13 cellular contexts compared by ENCODE assay signal in the genomic region with DNA sequence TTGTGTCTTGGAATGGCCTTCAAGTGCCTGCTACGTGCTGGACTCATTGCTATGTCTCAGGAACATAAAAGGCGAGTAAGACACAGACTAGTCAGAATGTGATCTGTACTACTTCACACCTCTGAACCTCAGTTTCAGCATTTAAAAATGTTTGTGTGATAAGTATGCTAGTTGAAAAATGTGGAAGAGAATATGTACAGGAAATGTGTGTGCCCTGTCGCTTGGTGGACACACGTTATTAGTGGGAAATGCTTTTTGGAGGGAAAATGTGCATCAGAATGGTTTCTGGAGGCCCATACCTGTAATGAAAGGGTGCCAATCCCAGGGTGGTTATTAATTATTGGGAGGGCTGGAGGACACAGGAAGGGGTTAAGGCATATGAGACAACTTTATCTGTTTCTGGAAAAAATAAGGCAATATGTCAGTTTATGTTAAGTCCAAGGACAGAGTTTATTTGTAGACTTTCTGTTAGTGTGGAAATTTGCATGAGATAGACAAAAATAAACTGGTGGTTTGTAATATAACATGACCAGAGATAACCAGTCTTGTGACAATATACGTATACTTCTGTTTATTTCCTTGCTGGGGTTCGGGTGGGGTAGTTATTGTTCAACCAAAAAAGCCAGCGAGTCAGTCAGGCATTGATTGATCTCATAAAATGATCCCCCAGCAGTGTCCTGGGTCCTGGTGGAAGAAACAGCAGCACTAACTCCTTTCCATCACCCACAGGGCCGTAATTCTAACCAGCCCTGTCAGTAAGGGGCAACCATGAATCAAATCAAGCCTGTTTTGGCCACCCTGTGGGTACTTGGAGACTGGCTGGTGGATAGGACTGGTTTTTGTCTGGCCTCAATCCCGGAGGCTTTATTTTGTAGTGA.
DNase-seq lines count a peak whose midpoint lies in the region; ATAC-seq, FAIRE-seq and TF ChIP-seq lines count a peak whose summit lies in the region.
"Had no signal": no experiment of that assay in that cellular context is flagged by ENCODE, and none has a peak within 500 bp of the region (broad histone marks: within the 10 kb centered on the region; RNA-seq: fewer than 3 reads in every experiment).

No MANE protein-coding gene starts in this region.

- intact Hi-C loops in Caco-2 (cut with micrococcal nuclease; ENCODE audit: unreplicated experiment): no loop called here

- H3K36me3 ChIP-seq in hepatocyte (replicated peaks; ENCODE audit: insufficient read depth, low read depth) (no peaks in the 10 kb centered on the region), Caco-2 (ENCODE audit: control insufficient read depth, insufficient read depth, low read length) (no peaks in the 10 kb centered on the region)
- H3K36me3 ChIP-seq: gastroesophageal sphincter, Peyer's patch had no signal

- H3K27me3 ChIP-seq in hepatocyte: no peaks in the 10 kb centered on the region
- H3K27me3 ChIP-seq in Caco-2 (replicated peaks; ENCODE audit: control insufficient read depth, insufficient read depth, low read length): no peaks in the 10 kb centered on the region
- H3K27me3 ChIP-seq: gastroesophageal sphincter, Peyer's patch had no signal

- H3K9me3 Mint-ChIP-seq in Caco-2 (ENCODE audit: unreplicated experiment): no peaks in the 10 kb centered on the region
- H3K9me3 Mint-ChIP-seq: activated naive CD8-positive, alpha-beta T cell treated with anti-CD3 and anti-CD28 coated beads, Interleukin-2, amount 10 ng/mL, durations not matched to agents 7 days and 5 days had no signal

- H3K27ac ChIP-seq in hepatocyte: no peak overlapping the region

- no peak for TF ChIP-seq CTCF in hepatocyte (IDR thresholded peaks at IDR 0.05; ENCODE audit: poor library complexity)
- TF ChIP-seq CTCF in Caco-2 (IDR thresholded peaks at IDR 0.05; ENCODE audit: insufficient read depth in 1 of 2, low read depth in 1 of 2, low read length in 1 of 2, severe bottlenecking in 1 of 2, unreplicated experiment in 1 of 2): no peak
- TF ChIP-seq CTCF in D721Med (IDR thresholded peaks at IDR 0.05; ENCODE audit: insufficient read depth, missing control alignments): no peak

- BruUV-seq in Caco-2 (replicated peaks; lab: Mats Ljungman, UMichigan): no TSS peak

- H4K20me1 ChIP-seq in hepatocyte (ENCODE audit: insufficient read depth, poor library complexity, severe bottlenecking): peaks cover 19% of the 10 kb centered on the region

- H3K4me3 Mint-ChIP-seq in Caco-2 (ENCODE audit: unreplicated experiment): no peak overlapping the region
- H3K4me3 Mint-ChIP-seq: activated naive CD8-positive, alpha-beta T cell treated with anti-CD3 and anti-CD28 coated beads, Interleukin-2, amount 10 ng/mL, durations not matched to agents 7 days and 5 days had no signal

- H3K4me1 ChIP-seq in hepatocyte (ENCODE audit: insufficient read depth): peaks cover 40% of the 10 kb centered on the region
- peaks cover 15% of the 10 kb centered on the region for H3K4me1 ChIP-seq in Caco-2

- DNase-seq in GF-D8 (lab: John Stamatoyannopoulos, UW) (peak; percentile 56), hepatocyte (ENCODE audit: low spot score) (no peak), Caco-2 (no peak), D721Med (ENCODE audit: insufficient read length, low spot score) (no peak), NCI-H226 (no peak)
- no peak for DNase-seq in stimulated activated CD4-positive, alpha-beta T cell treated with anti-CD3 and anti-CD28 coated beads, Interleukin-4, amount 100 ng/mL, for 24 hours
- DNase-seq: activated naive CD8-positive, alpha-beta T cell treated with anti-CD3 and anti-CD28 coated beads, Interleukin-2, amount 10 ng/mL, durations not matched to agents 7 days and 5 days; Peyer's patch had no signal

- H3K4me1 Mint-ChIP-seq in Caco-2 (ENCODE audit: low read depth, unreplicated experiment): peaks cover 5% of the 10 kb centered on the region

- H3K36me3 Mint-ChIP-seq in Caco-2 (ENCODE audit: insufficient read depth, unreplicated experiment): no peaks in the 10 kb centered on the region

- CTCF ChIA-PET in Caco-2 (lab: Charles Lee): no interaction called here

- peak; percentile 39 for ATAC-seq in GM19397 (IDR thresholded peaks at IDR 0.05; ENCODE audit: unreplicated experiment)
- peak; percentile 37 for ATAC-seq in HG03439 (IDR thresholded peaks at IDR 0.05; ENCODE audit: unreplicated experiment)
- ATAC-seq: gastroesophageal sphincter had no signal

- no peak overlapping the region for H3K27ac Mint-ChIP-seq in Caco-2 (ENCODE audit: unreplicated experiment)
- H3K27ac Mint-ChIP-seq: activated naive CD8-positive, alpha-beta T cell treated with anti-CD3 and anti-CD28 coated beads, Interleukin-2, amount 10 ng/mL, durations not matched to agents 7 days and 5 days had no signal

- H3K79me2 ChIP-seq in hepatocyte: peaks cover 87% of the 10 kb centered on the region

- no peak for FAIRE-seq in D721Med (lab: Jason Lieb, UNC)
- FAIRE-seq: G401.6, HTR-8/SVneo had no signal

- WGBS in hepatocyte (ENCODE audit: low lambda C conversion rate, missing lambda C conversion rate): 63% methylated on average over 9 of the region's 9 CpGs

- H3K9me3 ChIP-seq in hepatocyte (ENCODE audit: low read depth): no peaks in the 10 kb centered on the region
- H3K9me3 ChIP-seq in Caco-2: no peaks in the 10 kb centered on the region
- H3K9me3 ChIP-seq: gastroesophageal sphincter, Peyer's patch had no signal

- H3K27me3 Mint-ChIP-seq in Caco-2 (ENCODE audit: insufficient read depth, unreplicated experiment): no peaks in the 10 kb centered on the region
- H3K27me3 Mint-ChIP-seq: activated naive CD8-positive, alpha-beta T cell treated with anti-CD3 and anti-CD28 coated beads, Interleukin-2, amount 10 ng/mL, durations not matched to agents 7 days and 5 days had no signal

- H3K4me2 ChIP-seq in hepatocyte: peak overlapping the region; percentile 50

- H2AFZ ChIP-seq in hepatocyte: no peak overlapping the region

- H3K9me2 ChIP-seq in hepatocyte (replicated peaks; ENCODE audit: insufficient read depth): no peaks in the 10 kb centered on the region

- POLR2A ChIA-PET in Caco-2 (lab: Charles Lee): no interaction called here

- H3K4me3 ChIP-seq in hepatocyte (no peak overlapping the region), Caco-2 (ENCODE audit: low read depth, low read length) (no peak overlapping the region)
- H3K4me3 ChIP-seq: gastroesophageal sphincter, Peyer's patch had no signal
